ENCODE assay signal across 20 cellular contexts in genomic region chr5:13816126-13816525, GRCh38.
A peak's percentile ranks its signal among the peaks of the same experiment; 100 is the strongest.
DNase-seq lines count a peak whose midpoint lies in the region; TF ChIP-seq lines count a peak whose summit lies in the region.
"Had no signal": no experiment of that assay in that cellular context is flagged by ENCODE, and none has a peak within 500 bp of the region (broad histone marks: within the 10 kb centered on the region; RNA-seq: fewer than 3 reads in every experiment).

No MANE protein-coding gene starts in this region.

- no peak overlapping the region for H3K56ac ChIP-seq in mesendoderm (ENCODE audit: low read length)

- H3K4ac ChIP-seq in mesendoderm (ENCODE audit: low read depth, low read length) = no peak overlapping the region

- no peaks in the 10 kb centered on the region for H3K9me3 ChIP-seq in mammary epithelial cell (replicated peaks; ENCODE audit: insufficient read depth, low read length)
- no peaks in the 10 kb centered on the region for H3K9me3 ChIP-seq in breast epithelium
- H3K9me3 ChIP-seq: BE2C; BLaER1 treated with 17β-estradiol and CSF1 and Interleukin-3, amounts not matched to agents 10 nM and 100 nM had no signal

- H3K79me2 ChIP-seq in mammary epithelial cell (ENCODE audit: insufficient read depth, low read length) = no peaks in the 10 kb centered on the region
- no peaks in the 10 kb centered on the region for H3K79me2 ChIP-seq in mesendoderm (ENCODE audit: control insufficient read depth, insufficient read depth, low read length)

- no peak overlapping the region for H4K8ac ChIP-seq in mesendoderm (ENCODE audit: low read depth, low read length)

- H2BK15ac ChIP-seq in mesendoderm (replicated peaks; ENCODE audit: low read depth) = no peak overlapping the region

- no peak overlapping the region for H3K4me2 ChIP-seq in mammary epithelial cell (ENCODE audit: insufficient read depth, low read depth, low read length)
- no peak overlapping the region for H3K4me2 ChIP-seq in mesendoderm (ENCODE audit: low read length)
- H3K4me2 ChIP-seq: BLaER1 treated with 17β-estradiol and CSF1 and Interleukin-3, amounts not matched to agents 10 nM and 100 nM had no signal

- DNase-seq in mammary epithelial cell (peak; percentile 57), breast epithelium (ENCODE audit: low spot score in 2 of 2) (no peak), epithelial cell of esophagus (ENCODE audit: low read depth) (peak; percentile 54), kidney tubule cell (ENCODE audit: low spot score) (peak; percentile 13), iPS-NIHi11 (ENCODE audit: low spot score) (no peak), NOMO-1 treated with DMSO at 0.1 percent for 48 hours (lab: John Stamatoyannopoulos, UW; ENCODE audit: unreplicated experiment) (no peak), mesendoderm (no peak), NCI-H510A treated with DMSO at 0.1 percent for 48 hours (lab: John Stamatoyannopoulos, UW) (no peak)
- DNase-seq: ACHN; AML-193; BE2C; CD4-positive, alpha-beta T cell; COR-L47; DMS153; DND-41; GM23248; H7; HCEC 1CT had no signal

- intact Hi-C loops in mammary epithelial cell (cut with micrococcal nuclease) (loop anchor here (5.0 kb wide), 1 partner anchor 154 kb away; no protein-coding TSS in a partner anchor), breast epithelium (cut with DNase I; ENCODE audit: low total_unique reads) (no loop called here)

- no peak overlapping the region for H2AK5ac ChIP-seq in mesendoderm (ENCODE audit: low read length)

- in situ Hi-C loops in mammary epithelial cell (cut with MboI; ENCODE audit: low sequenced_read_pairs in 2 of 2) = no loop called here

- H3K79me1 ChIP-seq in mesendoderm (ENCODE audit: low read length) = no peaks in the 10 kb centered on the region

- no peaks in the 10 kb centered on the region for H4K20me1 ChIP-seq in mammary epithelial cell (ENCODE audit: insufficient read depth, low read length)
- H4K20me1 ChIP-seq: BLaER1 treated with 17β-estradiol and CSF1 and Interleukin-3, amounts not matched to agents 10 nM and 100 nM had no signal

- no TSS peak for BruUV-seq in mammary epithelial cell (replicated peaks; lab: Mats Ljungman, UMichigan)

- H3K4me3 ChIP-seq in mammary epithelial cell (replicated peaks in 1 of 3; ENCODE audit: insufficient read depth in 1 of 3, low read depth in 2 of 3, low read length in 3 of 3) (no peak overlapping the region), breast epithelium (no peak overlapping the region), epithelial cell of esophagus (ENCODE audit: low read length) (no peak overlapping the region), mesendoderm (ENCODE audit: low read length) (no peak overlapping the region)
- H3K4me3 ChIP-seq: BLaER1 treated with 17β-estradiol and CSF1 and Interleukin-3, amounts not matched to agents 10 nM and 100 nM; GM23248 had no signal

- H2BK5ac ChIP-seq in mesendoderm (ENCODE audit: low read length) = no peak overlapping the region

- H2AFZ ChIP-seq in mammary epithelial cell (ENCODE audit: low read depth, low read length) = peak overlapping the region; percentile 63
- H2AFZ ChIP-seq: GM23248 had no signal

- H2BK120ac ChIP-seq in mesendoderm (ENCODE audit: low read depth, low read length) = no peak overlapping the region

- H3K4me1 ChIP-seq in mammary epithelial cell (ENCODE audit: insufficient read depth, low read length) (peaks cover 2% of the 10 kb centered on the region), breast epithelium (no peaks in the 10 kb centered on the region), mesendoderm (ENCODE audit: control insufficient read depth, low read depth, low read length) (no peaks in the 10 kb centered on the region)
- H3K4me1 ChIP-seq: BE2C; BLaER1 treated with 17β-estradiol and CSF1 and Interleukin-3, amounts not matched to agents 10 nM and 100 nM had no signal

- H3K9ac ChIP-seq in mammary epithelial cell (ENCODE audit: insufficient read depth, low read length) (no peak overlapping the region), mesendoderm (ENCODE audit: low read length) (no peak overlapping the region)
- H3K9ac ChIP-seq: BLaER1 treated with 17β-estradiol and CSF1 and Interleukin-3, amounts not matched to agents 10 nM and 100 nM; GM23248 had no signal

- TF ChIP-seq CTCF in mammary epithelial cell (conservative IDR thresholded peaks at IDR 0.05 in 1 of 2, IDR thresholded peaks at IDR 0.05 in 1 of 2; ENCODE audit: extremely low read depth in 1 of 2, insufficient read depth in 1 of 2, low read depth in 1 of 2, low read length in 2 of 2) (no peak), breast epithelium (IDR thresholded peaks at IDR 0.05) (no peak), epithelial cell of esophagus (IDR thresholded peaks at IDR 0.05; ENCODE audit: insufficient read depth, low read depth, low read length, missing control alignments) (no peak)

- no peak overlapping the region for H3K27ac ChIP-seq in mammary epithelial cell (ENCODE audit: insufficient read depth, low read depth, low read length)
- no peak overlapping the region for H3K27ac ChIP-seq in breast epithelium
- H3K27ac ChIP-seq in mesendoderm (ENCODE audit: low read depth, low read length) = no peak overlapping the region
- H3K27ac ChIP-seq: 22Rv1; BLaER1 treated with 17β-estradiol and CSF1 and Interleukin-3, amounts not matched to agents 10 nM and 100 nM; GM23248 had no signal

- dilution Hi-C loops in mammary epithelial cell (cut with HindIII; ENCODE audit: low sequenced_read_pairs) = no loop called here

- H4K5ac ChIP-seq in mesendoderm (ENCODE audit: low read length) = no peak overlapping the region

- H3K36me3 ChIP-seq in mammary epithelial cell (ENCODE audit: insufficient read depth, low read length) (no peaks in the 10 kb centered on the region), breast epithelium (no peaks in the 10 kb centered on the region), mesendoderm (ENCODE audit: control insufficient read depth, insufficient read depth, low read length) (no peaks in the 10 kb centered on the region)
- H3K36me3 ChIP-seq: BE2C; BLaER1 treated with 17β-estradiol and CSF1 and Interleukin-3, amounts not matched to agents 10 nM and 100 nM had no signal

- no peak overlapping the region for H3K23ac ChIP-seq in mesendoderm (ENCODE audit: low read length)

- no peak overlapping the region for H3K18ac ChIP-seq in mesendoderm (ENCODE audit: low read length)

- no peaks in the 10 kb centered on the region for H3K27me3 ChIP-seq in mammary epithelial cell (ENCODE audit: insufficient read depth, low read length)
- H3K27me3 ChIP-seq in breast epithelium = no peaks in the 10 kb centered on the region
- no peaks in the 10 kb centered on the region for H3K27me3 ChIP-seq in mesendoderm (ENCODE audit: insufficient read depth, low read length, poor library complexity)
- H3K27me3 ChIP-seq: BE2C; BLaER1 treated with 17β-estradiol and CSF1 and Interleukin-3, amounts not matched to agents 10 nM and 100 nM had no signal

- TF ChIP-seq POLR2A in breast epithelium (IDR thresholded peaks at IDR 0.05) = no peak

- 21% methylated on average over 2 of the region's 2 CpGs for WGBS in mammary epithelial cell (ENCODE audit: low coverage, missing lambda C conversion rate)
- no CpG with 5 or more reads among the region's 2 CpGs for WGBS in mesendoderm (ENCODE audit: extremely low coverage, insufficient coverage, low lambda C conversion rate)

- CTCF ChIA-PET in mammary epithelial cell (lab: Charles Lee; ENCODE audit: low non-redundant PET) = no interaction called here

Comparison
In these comparisons a context has a peak if more than half of its experiments do, and no peak if none do; other contexts are left out.
1. DNase-seq: peak in mammary epithelial cell (single experiment), epithelial cell of esophagus (single experiment) and kidney tubule cell (single experiment); none in breast epithelium (0 of 2), iPS-NIHi11 (single experiment), NOMO-1 treated with DMSO at 0.1 percent for 48 hours (single experiment), mesendoderm (single experiment) and NCI-H510A treated with DMSO at 0.1 percent for 48 hours (single experiment).